Comparison of ENCODE assay signal across 29 cellular contexts in the genomic region with DNA sequence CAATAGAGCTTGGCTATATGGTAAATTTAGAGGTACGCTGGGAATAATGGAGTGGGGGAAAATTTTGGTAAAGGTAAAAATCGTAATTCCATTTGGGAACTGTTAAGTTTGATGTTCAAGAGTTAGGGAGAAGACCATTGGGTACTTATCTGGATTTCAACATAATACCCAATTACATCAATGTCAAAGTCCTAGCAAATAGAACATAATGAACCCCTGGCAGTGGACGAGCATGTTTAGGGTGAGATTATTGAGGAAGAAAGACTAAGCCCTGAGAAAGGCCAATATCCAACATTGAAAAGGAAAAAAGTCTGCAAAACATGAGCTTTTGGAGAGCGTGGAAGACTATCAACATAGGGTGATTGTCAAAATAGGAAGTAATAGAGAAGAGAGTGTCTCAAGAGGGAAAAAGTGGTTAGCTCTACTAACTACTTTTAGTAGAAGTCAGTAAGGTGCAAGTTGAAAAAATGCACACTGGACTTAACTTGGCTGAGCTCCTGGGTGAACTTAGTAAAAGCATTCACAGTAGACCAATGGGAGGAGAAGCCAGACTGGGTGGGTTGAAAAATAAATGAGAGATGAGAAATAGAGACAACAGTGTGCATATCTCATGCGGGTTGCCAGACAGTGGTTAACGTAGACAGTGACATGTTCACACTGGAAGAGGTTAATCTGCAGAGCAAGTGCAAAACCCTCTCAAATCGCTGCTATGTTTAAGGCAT.
DNase-seq lines count a peak whose midpoint lies in the region; ATAC-seq, FAIRE-seq and TF ChIP-seq lines count a peak whose summit lies in the region.
"Had no signal": no experiment of that assay in that cellular context is flagged by ENCODE, and none has a peak within 500 bp of the region (broad histone marks: within the 10 kb centered on the region; RNA-seq: fewer than 3 reads in every experiment).

No MANE protein-coding gene starts in this region.

- no peak overlapping the region for H3K9ac ChIP-seq in HepG2 (ENCODE audit: insufficient read depth, low read depth, low read length)
- no peak overlapping the region for H3K9ac ChIP-seq in skeletal muscle tissue (ENCODE audit: low read depth in 1 of 3, low read length in 3 of 3)

- no peaks in the 10 kb centered on the region for H4K20me1 ChIP-seq in HepG2 (ENCODE audit: insufficient read depth, low read length)

- TF ChIP-seq CTCF in breast epithelium (IDR thresholded peaks at IDR 0.05) (no peak), MCF 10A (IDR thresholded peaks at IDR 0.05; ENCODE audit: unreplicated experiment) (no peak), HepG2 (CRISPR knock-in tag; IDR thresholded peaks at IDR 0.05) (no peak)

- peak overlapping the region; percentile 72 to 74 for H3K27ac ChIP-seq in breast epithelium
- H3K27ac ChIP-seq in HepG2 (ENCODE audit: extremely low read length, insufficient read depth, low read length): no peak overlapping the region
- H3K27ac ChIP-seq in skeletal muscle tissue (ENCODE audit: low read depth, low read length): peak overlapping the region; percentile 9
- no peak overlapping the region for H3K27ac ChIP-seq in right cardiac atrium (ENCODE audit: low read length)
- H3K27ac ChIP-seq: C4-2B had no signal

- FAIRE-seq in HepG2 (lab: Jason Lieb, UNC): no peak
- FAIRE-seq: G401.6, GM12892 had no signal

- no peaks in the 10 kb centered on the region for H3K36me3 Mint-ChIP-seq in MCF 10A (ENCODE audit: insufficient read depth, unreplicated experiment)
- H3K36me3 Mint-ChIP-seq: CD8-positive, alpha-beta memory T cell had no signal

- no peak overlapping the region for H3K4me3 Mint-ChIP-seq in MCF 10A (ENCODE audit: unreplicated experiment)
- H3K4me3 Mint-ChIP-seq: CD8-positive, alpha-beta memory T cell; H9; HFFc6 had no signal

- H3K27me3 ChIP-seq in breast epithelium: no peaks in the 10 kb centered on the region
- no peaks in the 10 kb centered on the region for H3K27me3 ChIP-seq in HepG2 (ENCODE audit: control insufficient read depth in 1 of 2, insufficient read depth in 2 of 2, low read length in 2 of 2)
- no peaks in the 10 kb centered on the region for H3K27me3 ChIP-seq in skeletal muscle tissue (ENCODE audit: control insufficient read depth in 3 of 3, insufficient read depth in 3 of 3, low read length in 3 of 3)
- no peaks in the 10 kb centered on the region for H3K27me3 ChIP-seq in right cardiac atrium (ENCODE audit: control insufficient read depth, insufficient read depth)

- intact Hi-C loops in breast epithelium (cut with DNase I; ENCODE audit: low total_unique reads) (no loop called here), MCF 10A (cut with micrococcal nuclease) (no loop called here), HepG2 (cut with micrococcal nuclease; ENCODE audit: unreplicated experiment) (no loop called here), right cardiac atrium (cut with DNase I) (no loop called here)

- H3K4me1 ChIP-seq in breast epithelium (peaks cover 0 to 19% of the 10 kb centered on the region in 2 donors), HepG2 (ENCODE audit: insufficient read depth, low read length) (peaks cover 84% of the 10 kb centered on the region), skeletal muscle tissue (ENCODE audit: control insufficient read depth in 3 of 3, insufficient read depth in 3 of 3, low read length in 3 of 3) (peaks cover 6 to 13% (median 10%) of the 10 kb centered on the region in 3 donors), right cardiac atrium (ENCODE audit: control insufficient read depth, insufficient read depth, low read length) (no peaks in the 10 kb centered on the region)

- H3K27ac Mint-ChIP-seq in MCF 10A (ENCODE audit: low read depth, unreplicated experiment): no peak overlapping the region
- H3K27ac Mint-ChIP-seq: CD8-positive, alpha-beta memory T cell; H9; HFFc6 had no signal

- 85% methylated on average over 7 of the region's 7 CpGs for WGBS in HepG2 (ENCODE audit: low lambda C conversion rate)
- WGBS in right cardiac atrium: 75% methylated on average over 7 of the region's 7 CpGs

- no peak overlapping the region for H3K4me2 ChIP-seq in HepG2 (ENCODE audit: low read depth, low read length)

- H3K9me3 ChIP-seq in breast epithelium (no peaks in the 10 kb centered on the region), HepG2 (ENCODE audit: low read length) (no peaks in the 10 kb centered on the region), skeletal muscle tissue (ENCODE audit: control insufficient read depth in 3 of 3, low read length in 3 of 3) (no peaks in the 10 kb centered on the region), right cardiac atrium (ENCODE audit: control insufficient read depth, low read length) (no peaks in the 10 kb centered on the region)

- H3K9me3 Mint-ChIP-seq in MCF 10A (ENCODE audit: unreplicated experiment): no peaks in the 10 kb centered on the region
- H3K9me3 Mint-ChIP-seq: CD8-positive, alpha-beta memory T cell; H9 had no signal

- in situ Hi-C loops in HepG2 (cut with HindIII; ENCODE audit: extremely low pct_ligation_motif_present, low pct_unique_long_range_greater_than_20kb): loop anchor here (25.0 kb wide), 1 partner anchor 1133 kb away; a partner anchor contains a TSS

- no peak for TF ChIP-seq RAD21 in HepG2 (CRISPR knock-in tag; IDR thresholded peaks at IDR 0.05)

- peak overlapping the region; percentile 10 for H2AFZ ChIP-seq in HepG2 (ENCODE audit: low read length)
- H2AFZ ChIP-seq: GM23248 had no signal

- no peaks in the 10 kb centered on the region for H3K79me2 ChIP-seq in HepG2 (ENCODE audit: insufficient read depth, low read length)

- CTCF ChIA-PET in MCF 10A (lab: Yijun Ruan, JAX): interaction anchor here (0.7 to 1.4 kb wide), 7 partner anchors 46 to 1471 kb away, joined by 3 to 6 read pairs (median 3); no protein-coding TSS in a partner anchor
- CTCF ChIA-PET in HepG2 (lab: Yijun Ruan, JAX; ENCODE audit: low intra/inter-chr PET ratio, low total read pairs): no interaction called here

- no peaks in the 10 kb centered on the region for H3K27me3 Mint-ChIP-seq in MCF 10A (ENCODE audit: insufficient read depth, unreplicated experiment)

- BruUV-seq in MCF 10A (replicated peaks; lab: Mats Ljungman, UMichigan) (no TSS peak), HepG2 (replicated peaks; lab: Mats Ljungman, UMichigan) (no TSS peak)

- TF ChIP-seq POLR2A in breast epithelium (IDR thresholded peaks at IDR 0.05) (no peak), HepG2 (IDR thresholded peaks at IDR 0.05; ENCODE audit: insufficient read depth in 1 of 2, low read depth in 2 of 2, low read length in 2 of 2) (no peak)

- ATAC-seq in HepG2 (no peak), right cardiac atrium (no peak), HG02840 (IDR thresholded peaks at IDR 0.05; ENCODE audit: low FRiP score, unreplicated experiment) (no peak)
- ATAC-seq: PC-3 had no signal

- H3K4me3 ChIP-seq in breast epithelium (no peak overlapping the region), HepG2 (replicated peaks in 1 of 3; ENCODE audit: insufficient read depth in 1 of 3, low read depth in 2 of 3, low read length in 3 of 3) (no peak overlapping the region), skeletal muscle tissue (ENCODE audit: low read length in 3 of 3) (no peak overlapping the region), right cardiac atrium (ENCODE audit: low read length) (no peak overlapping the region)
- H3K4me3 ChIP-seq: GM23248 had no signal

- POLR2A ChIA-PET in MCF 10A (lab: Yijun Ruan, JAX) (no interaction called here), HepG2 (lab: Yijun Ruan, JAX) (no interaction called here)

- H3K4me1 Mint-ChIP-seq in MCF 10A (ENCODE audit: insufficient read depth, unreplicated experiment): peaks cover 16% of the 10 kb centered on the region

- no peak for TF ChIP-seq EP300 in HepG2 (IDR thresholded peaks at IDR 0.05; ENCODE audit: low read depth in 2 of 2, low read length in 2 of 2)
- TF ChIP-seq EP300 in HepG2 (CRISPR knock-in tag; IDR thresholded peaks at IDR 0.05; ENCODE audit: borderline replicate concordance): no peak

- H3K36me3 ChIP-seq in breast epithelium (no peaks in the 10 kb centered on the region), HepG2 (replicated peaks in 1 of 2; ENCODE audit: control insufficient read depth in 1 of 2, insufficient read depth in 2 of 2, low read length in 2 of 2) (no peaks in the 10 kb centered on the region), skeletal muscle tissue (ENCODE audit: control insufficient read depth in 3 of 3, insufficient read depth in 3 of 3, low read length in 3 of 3) (no peaks in the 10 kb centered on the region)

- DNase-seq in breast epithelium (ENCODE audit: low spot score in 2 of 2) (no peak), MCF 10A (ENCODE audit: unreplicated experiment) (no peak), HepG2 (ENCODE audit: low spot score) (peak; percentile 31), right cardiac atrium (no peak), hypothalamus (lab: John Stamatoyannopoulos, UW) (no peak)
- no peak for DNase-seq in activated effector memory CD4-positive, alpha-beta T cell treated with Interleukin-2 at 50 U/mL for 16 hours
- DNase-seq: 8988T; AML-193; Calu3; CD8-positive, alpha-beta memory T cell; DMS153; GM23248; H9; HFFc6; KBM-7; NCI-H1092 treated with DMSO at 0.1 percent for 48 hours; NCI-H1436 treated with DMSO at 0.1 percent for 48 hours; NCI-H2029; NCI-H2171 treated with DMSO at 0.1 percent for 48 hours; NCI-H446; NCI-H526 treated with DMSO at 0.1 percent for 48 hours; PC-3; RPMI8226; SHP77 had no signal

TF ChIP-seq in HepG2, 621 proteins besides CTCF, POLR2A, EP300 and RAD21:
- 0 out of 2 replicates have a peak, but pooled peaks have one; percentile 9 for TF ChIP-seq CEBPB (IDR thresholded peaks at IDR 0.05; ENCODE audit: borderline replicate concordance, low read depth, low read length)
- TF ChIP-seq ELF4 (CRISPR knock-in tag; IDR thresholded peaks at IDR 0.05; ENCODE audit: borderline replicate concordance): no peak
TF ChIP-seq in HepG2: peak in this region for 1.

Comparison
In these comparisons a context has a peak if more than half of its experiments do, and no peak if none do; other contexts are left out.
1. H3K27ac ChIP-seq: peak in breast epithelium (2 of 2) and skeletal muscle tissue (single experiment); none in HepG2 (single experiment) and right cardiac atrium (single experiment).